ENCODE assay signal across 28 cellular contexts in the genomic region with DNA sequence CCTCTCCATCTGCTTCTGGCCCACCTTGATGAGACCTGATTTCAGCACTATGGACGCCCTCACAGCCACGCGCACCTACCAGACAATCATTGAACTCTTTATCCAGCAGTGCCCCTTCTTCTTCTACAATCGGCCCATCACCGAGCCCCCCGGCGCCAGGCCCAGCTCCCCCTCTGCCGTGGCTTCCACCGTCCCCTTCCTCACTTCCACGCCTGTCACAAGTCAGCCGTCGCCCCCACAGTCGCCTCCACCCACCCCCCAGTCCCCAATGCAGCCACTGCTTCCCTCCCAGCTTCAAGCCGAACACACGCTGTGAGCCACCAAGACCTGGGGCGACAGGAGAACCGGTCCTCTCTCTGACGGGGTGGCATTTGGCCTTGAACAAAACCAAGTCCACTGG. TPM values are rescaled to one million over a fixed set of nuclear protein-coding genes. Genes with fewer than 3 reads are reported as not detected.
"Had no signal": no experiment of that assay in that cellular context is flagged by ENCODE, and none has a peak within 500 bp of the region (broad histone marks: within the 10 kb centered on the region; RNA-seq: fewer than 3 reads in every experiment).

No MANE protein-coding gene starts in this region.

- H2AFZ ChIP-seq: hepatocyte had no signal

- H3K27ac ChIP-seq: body of pancreas, colonic mucosa, esophagus squamous epithelium, gastroesophageal sphincter, heart right ventricle, hepatocyte had no signal

- H3K4me3 ChIP-seq: body of pancreas, colonic mucosa, esophagus squamous epithelium, gastroesophageal sphincter, heart right ventricle, hepatocyte had no signal

- H3K27ac Mint-ChIP-seq: activated CD4-positive, alpha-beta memory T cell treated with anti-CD3 and anti-CD28 coated beads for 36 hours; activated CD8-positive, alpha-beta memory T cell treated with anti-CD3 and anti-CD28 coated beads, Interleukin-2, amount 10 ng/mL, durations not matched to agents 7 days and 5 days; activated CD8-positive, alpha-beta T cell treated with anti-CD3 and anti-CD28 coated beads, Interleukin-2, amount 10 ng/mL, durations not matched to agents 7 days and 5 days; activated naive CD8-positive, alpha-beta T cell; activated T-cell treated with anti-CD3 and anti-CD28 coated beads, Interleukin-2, amount 50 U/mL, for 24 hours; activated T-cell treated with anti-CD3 and anti-CD28 coated beads, Interleukin-2, amount 50 U/mL, for 72 hours; endodermal cell had no signal

- DNase-seq: activated CD4-positive, alpha-beta memory T cell treated with anti-CD3 and anti-CD28 coated beads for 36 hours; activated CD4-positive, alpha-beta T cell treated with anti-CD3 and anti-CD28 coated beads for 1 hour; activated CD4-positive, alpha-beta T cell treated with anti-CD3 and anti-CD28 coated beads for 4 hours; activated CD8-positive, alpha-beta memory T cell treated with anti-CD3 and anti-CD28 coated beads, Interleukin-2, amount 10 ng/mL, durations not matched to agents 7 days and 5 days; activated CD8-positive, alpha-beta memory T cell treated with anti-CD3 and anti-CD28 coated beads, Interleukin-2, amount 50 U/mL, for 4 hours; activated CD8-positive, alpha-beta T cell treated with anti-CD3 and anti-CD28 coated beads, Interleukin-2, amount 10 ng/mL, durations not matched to agents 7 days and 5 days; activated gamma-delta T cell; activated naive CD4-positive, alpha-beta T cell treated with anti-CD3 and anti-CD28 coated beads, Interleukin-2, amount 50 U/mL, for 16 hours; activated naive CD4-positive, alpha-beta T cell treated with Interleukin-2 at 50 U/mL for 16 hours; activated T-cell treated with anti-CD3 and anti-CD28 coated beads for 4 hours; activated T-cell treated with anti-CD3 and anti-CD28 coated beads, Interleukin-2, amount 50 U/mL, for 24 hours; activated T-cell treated with anti-CD3 and anti-CD28 coated beads, Interleukin-2, amount 50 U/mL, for 72 hours; amniotic stem cell; aorta; body of pancreas; caudate nucleus; colonic mucosa; effector memory CD4-positive, alpha-beta T cell; endodermal cell; esophagus squamous epithelium; foreskin melanocyte; heart right ventricle; T-helper 2 cell had no signal

- H3K27me3 Mint-ChIP-seq: activated CD4-positive, alpha-beta memory T cell treated with anti-CD3 and anti-CD28 coated beads for 36 hours; activated naive CD8-positive, alpha-beta T cell had no signal

- H3K9me3 Mint-ChIP-seq: activated CD4-positive, alpha-beta memory T cell treated with anti-CD3 and anti-CD28 coated beads for 36 hours; activated T-cell treated with anti-CD3 and anti-CD28 coated beads, Interleukin-2, amount 50 U/mL, for 24 hours; activated T-cell treated with anti-CD3 and anti-CD28 coated beads, Interleukin-2, amount 50 U/mL, for 72 hours; endodermal cell had no signal

- H3K79me2 ChIP-seq: hepatocyte had no signal

- H3K4me2 ChIP-seq: hepatocyte had no signal

- H3K4me1 Mint-ChIP-seq: endodermal cell had no signal

- H3K27me3 ChIP-seq: body of pancreas, hepatocyte had no signal

- H3K36me3 Mint-ChIP-seq: activated naive CD8-positive, alpha-beta T cell had no signal

- H3K4me1 ChIP-seq: colonic mucosa had no signal

- H3K4me3 Mint-ChIP-seq: activated CD4-positive, alpha-beta memory T cell treated with anti-CD3 and anti-CD28 coated beads for 36 hours; activated CD8-positive, alpha-beta memory T cell treated with anti-CD3 and anti-CD28 coated beads, Interleukin-2, amount 10 ng/mL, durations not matched to agents 7 days and 5 days; activated CD8-positive, alpha-beta T cell treated with anti-CD3 and anti-CD28 coated beads, Interleukin-2, amount 10 ng/mL, durations not matched to agents 7 days and 5 days; activated naive CD8-positive, alpha-beta T cell; activated T-cell treated with anti-CD3 and anti-CD28 coated beads, Interleukin-2, amount 50 U/mL, for 24 hours; activated T-cell treated with anti-CD3 and anti-CD28 coated beads, Interleukin-2, amount 50 U/mL, for 72 hours; endodermal cell had no signal

- H3K9me3 ChIP-seq: colonic mucosa, esophagus squamous epithelium, gastroesophageal sphincter, heart right ventricle had no signal

RNA-seq across cellular contexts. Expression of a gene that starts 19.3 kb away (rescaled TPM):
- total RNA-seq: activated CD4-positive, alpha-beta memory T cell treated with anti-CD3 and anti-CD28 coated beads for 36 hours; activated CD8-positive, alpha-beta T cell treated with anti-CD3 and anti-CD28 coated beads, Interleukin-2, amount 10 ng/mL, durations not matched to agents 7 days and 5 days; body of pancreas; dermis microvascular lymphatic vessel endothelial cell; T-helper 1 cell treated with Interleukin-12 subunit alpha and Interleukin-12 subunit beta and Interleukin-4 antibody, amounts not matched to agents 30 ng/mL and 1 ng/mL, for 36 hours had no signal
